Comparison of ENCODE assay signal across 23 cellular contexts in genomic region chr2:17799301-17800126, GRCh38. TPM values are rescaled to one million over a fixed set of nuclear protein-coding genes. Genes with fewer than 3 reads are reported as not detected.
A peak's percentile ranks its signal among the peaks of the same experiment; 100 is the strongest.
DNase-seq lines count a peak whose midpoint lies in the region; ATAC-seq, FAIRE-seq and TF ChIP-seq lines count a peak whose summit lies in the region.
"Had no signal": no experiment of that assay in that cellular context is flagged by ENCODE, and none has a peak within 500 bp of the region (broad histone marks: within the 10 kb centered on the region; RNA-seq: fewer than 3 reads in every experiment).

No MANE protein-coding gene starts in this region.

- H3K9ac ChIP-seq in BLaER1 (no peak overlapping the region; the same call in 1 of the 2 replicates), GM12878 (ENCODE audit: control insufficient read depth, insufficient read depth, low read length) (no peak overlapping the region)

- H3K79me2 ChIP-seq in GM12878 (ENCODE audit: control insufficient read depth, insufficient read depth, low read length): no peaks in the 10 kb centered on the region

- 41% methylated on average over 7 of the region's 7 CpGs for WGBS in GM12878 (ENCODE audit: insufficient coverage, insufficient replicate concordance, low lambda C conversion rate, missing lambda C conversion rate)

- H3K27me3 ChIP-seq in BLaER1 (no peaks in the 10 kb centered on the region), GM12878 (replicated peaks in 1 of 2; ENCODE audit: control insufficient read depth in 2 of 2, insufficient read depth in 2 of 2, low read length in 1 of 2) (no peaks in the 10 kb centered on the region), layer of hippocampus (ENCODE audit: control insufficient read depth, insufficient read depth, low read length) (no peaks in the 10 kb centered on the region)
- H3K27me3 ChIP-seq: colonic mucosa, Peyer's patch had no signal

- CTCF ChIA-PET in GM12878 (lab: Yijun Ruan, JAX): interaction anchor here (1.1 to 7.8 kb wide), 12 partner anchors 8 to 48 kb away, joined by 4 to 77 read pairs (median 6); partner anchors contain the start of gene MSGN1

- RAD21 ChIA-PET in GM12878 (lab: Charles Lee; ENCODE audit: unreplicated experiment): interaction anchor here (0.7 to 9.9 kb wide), 15 partner anchors 9 to 52 kb away, joined by 3 to 96 read pairs (median 3); partner anchors contain the start of genes GEN1 and MSGN1

- peaks cover 4% of the 10 kb centered on the region for H3K27me3 Mint-ChIP-seq in progenitor cell of endocrine pancreas

- TF ChIP-seq EP300 in GM12878 (IDR thresholded peaks at IDR 0.05; ENCODE audit: borderline replicate concordance in 1 of 2, control insufficient read depth in 1 of 2, low read depth in 2 of 2, low read length in 2 of 2): no peak

- no peak for TF ChIP-seq RAD21 in GM12878 (IDR thresholded peaks at IDR 0.05; ENCODE audit: insufficient read depth, low read depth, low read length)

- H3K36me3 Mint-ChIP-seq in progenitor cell of endocrine pancreas (ENCODE audit: insufficient read depth): no peaks in the 10 kb centered on the region
- H3K36me3 Mint-ChIP-seq: activated naive CD8-positive, alpha-beta T cell; CD4-positive, CD25-positive, alpha-beta regulatory T cell had no signal

- no peaks in the 10 kb centered on the region for H3K9me3 Mint-ChIP-seq in progenitor cell of endocrine pancreas (ENCODE audit: low read depth)
- H3K9me3 Mint-ChIP-seq: CD4-positive, CD25-positive, alpha-beta regulatory T cell had no signal

- ATAC-seq in GM12878: peak; percentile 52
- ATAC-seq in HG03354 (IDR thresholded peaks at IDR 0.05; ENCODE audit: poor library complexity, severe bottlenecking, unreplicated experiment): no peak
- ATAC-seq in HG02610 (IDR thresholded peaks at IDR 0.05; ENCODE audit: unreplicated experiment): no peak

- no peaks in the 10 kb centered on the region for H3K4me1 Mint-ChIP-seq in progenitor cell of endocrine pancreas (ENCODE audit: low read depth)

- H3K9me3 ChIP-seq in BLaER1 (no peaks in the 10 kb centered on the region; the same call in 1 of the 2 replicates), GM12878 (replicated peaks; ENCODE audit: control insufficient read depth, insufficient read depth, low read length) (no peaks in the 10 kb centered on the region)
- H3K9me3 ChIP-seq: colonic mucosa, Peyer's patch had no signal

- intact Hi-C loops in GM12878 (cut with micrococcal nuclease; ENCODE audit: unreplicated experiment): no loop called here

- H3K27ac Mint-ChIP-seq in progenitor cell of endocrine pancreas: peak overlapping the region; percentile 8
- H3K27ac Mint-ChIP-seq: activated naive CD8-positive, alpha-beta T cell; CD4-positive, CD25-positive, alpha-beta regulatory T cell had no signal

- POLR2A ChIA-PET in GM12878 (lab: Charles Lee): interaction anchor here (0.6 to 9.6 kb wide), 9 partner anchors 15 to 279 kb away, joined by 3 to 108 read pairs (median 4); partner anchors contain the start of genes GEN1, MSGN1 and SMC6

- DNase-seq in GM12878 (ENCODE audit: low read depth, low spot score): no peak
- DNase-seq in progenitor cell of endocrine pancreas (ENCODE audit: low spot score, unreplicated experiment): no peak
- no peak for DNase-seq in activated effector memory CD4-positive, alpha-beta T cell treated with Interleukin-2 at 50 U/mL for 16 hours
- no peak for DNase-seq in NCI-H187 (lab: John Stamatoyannopoulos, UW)
- DNase-seq: ACHN; colonic mucosa; mesendoderm; Peyer's patch; stimulated activated CD4-positive, alpha-beta T cell treated with anti-CD3 and anti-CD28 coated beads, Interleukin-2, amount 100 ng/mL, for 48 hours had no signal

- H3K4me3 Mint-ChIP-seq in progenitor cell of endocrine pancreas (ENCODE audit: low read depth): no peak overlapping the region
- H3K4me3 Mint-ChIP-seq: activated naive CD8-positive, alpha-beta T cell; CD4-positive, CD25-positive, alpha-beta regulatory T cell had no signal

- H3K4me3 ChIP-seq in BLaER1 (no peak overlapping the region), GM12878 (no peak overlapping the region)
- H3K4me3 ChIP-seq: colonic mucosa, Peyer's patch, SK-N-MC had no signal

- H3K4me2 ChIP-seq in BLaER1 (peak overlapping the region; percentile 60), GM12878 (ENCODE audit: control insufficient read depth, insufficient read depth) (peak overlapping the region; percentile 41)

- SMC1A ChIA-PET in GM12878 (lab: Charles Lee; ENCODE audit: uncharacterized antibody, unreplicated experiment): interaction anchor here (0.7 to 12.9 kb wide), 12 partner anchors 15 to 90 kb away, joined by 3 to 288 read pairs (median 6); partner anchors contain the start of genes GEN1, MSGN1 and SMC6

- TF ChIP-seq POLR2A in GM12878 (IDR thresholded peaks at IDR 0.05; ENCODE audit: low read depth, low read length): no peak

- in situ Hi-C loops in GM12878 (cut with MboI): no loop called here

- no peak for FAIRE-seq in GM12878 (lab: Jason Lieb, UNC)
- FAIRE-seq: endometrium, GM12892, keratinocyte had no signal

- TF ChIP-seq CTCF in GM12878 (IDR thresholded peaks at IDR 0.05 in 2 of 3, conservative IDR thresholded peaks at IDR 0.05 in 1 of 3; ENCODE audit: control insufficient read depth in 2 of 3, extremely low read depth in 1 of 3, insufficient read depth in 1 of 3, low read depth in 3 of 3, low read length in 3 of 3) (no peak), progenitor cell of endocrine pancreas (IDR thresholded peaks at IDR 0.05; ENCODE audit: unreplicated experiment) (no peak)

- no peaks in the 10 kb centered on the region for H4K20me1 ChIP-seq in BLaER1
- H4K20me1 ChIP-seq in GM12878 (ENCODE audit: control insufficient read depth, insufficient read depth): no peaks in the 10 kb centered on the region

- H3K36me3 ChIP-seq in BLaER1 (no peaks in the 10 kb centered on the region), GM12878 (ENCODE audit: control insufficient read depth in 2 of 2, insufficient read depth in 2 of 2, low read length in 1 of 2) (no peaks in the 10 kb centered on the region)
- H3K36me3 ChIP-seq: colonic mucosa, Peyer's patch had no signal

- peak overlapping the region; percentile 48 for H3K27ac ChIP-seq in BLaER1
- H3K27ac ChIP-seq in GM12878 (ENCODE audit: control insufficient read depth, insufficient read depth): no peak overlapping the region
- H3K27ac ChIP-seq in layer of hippocampus (ENCODE audit: low read depth, low read length): peak overlapping the region; percentile 16
- H3K27ac ChIP-seq: colonic mucosa, Peyer's patch, SK-N-MC had no signal

- BruUV-seq in GM12878 (replicated peaks; lab: Mats Ljungman, UMichigan): no TSS peak

- H3K4me1 ChIP-seq in BLaER1 (peaks cover 83% of the 10 kb centered on the region), GM12878 (ENCODE audit: control insufficient read depth, insufficient read depth, low read length) (peaks cover 9% of the 10 kb centered on the region)
- H3K4me1 ChIP-seq: colonic mucosa had no signal

- peak overlapping the region; percentile 6 for H2AFZ ChIP-seq in GM12878 (ENCODE audit: control insufficient read depth, low read depth, low read length)

RNA-seq across cellular contexts. Expression of gene MSGN1, which starts 16.7 kb away (rescaled TPM):
- total RNA-seq in GM12878 (2013; cell fraction: nucleolus; rRNA removed): not detected in 2 replicates
- total RNA-seq in GM12878 (2014; rRNA removed) (not detected in 2 replicates), GM12878 (2014; rRNA removed; fragmentation: Illumina TruSeq; extraction: Trizol) (0.27 and 0.32 TPM in 2 replicates), GM12878 (2021) (not detected in 2 replicates), progenitor cell of endocrine pancreas (not detected in 2 replicates)
- not detected for polyA plus RNA-seq in GM12878 (2011; ENCODE audit: low read depth)
- polyA plus RNA-seq in GM12878 (2011; rRNA removed) (not detected in 2 replicates), GM12878 (2014; fragmentation: Illumina TruSeq; extraction: Trizol) (not detected in 2 replicates), GM12878 (2014; fragmentation: Nextera tagmentation; extraction: Ambion mirVana) (not detected), GM12878 (2014; rRNA removed) (not detected in 2 replicates), GM12878 (2016; fragmentation: Nextera tagmentation; extraction: Ambion mirVana) (not detected)
- 0.30 TPM in 1 of 2 replicates, not detected in the other for polyA plus RNA-seq in GM12878 (2011; cell fraction: cytosol; rRNA removed)
- 0.31 and 0.48 TPM in 2 replicates for polyA plus RNA-seq in GM12878 (2011; cell fraction: nucleus; rRNA removed)
- not detected in 2 replicates for polyA plus RNA-seq in GM12878 (2012)
- polyA minus RNA-seq in GM12878 (2011; rRNA and poly(A)+ RNA removed): 0.46 TPM in 1 of 2 replicates, not detected in the other
- polyA minus RNA-seq in GM12878 (2011; cell fraction: cytosol; rRNA and poly(A)+ RNA removed): not detected in 2 replicates
- polyA minus RNA-seq in GM12878 (2011; cell fraction: nucleus; rRNA and poly(A)+ RNA removed): 1.1 TPM in 1 of 2 replicates, not detected in the other
- total RNA-seq: CD4-positive, CD25-positive, alpha-beta regulatory T cell; colonic mucosa; M059J; omental fat pad; Peyer's patch; skeletal muscle tissue; subcutaneous adipose tissue had no signal
- polyA plus RNA-seq: CD4-positive, CD25-positive, alpha-beta regulatory T cell had no signal

RNA-seq across cellular contexts. Expression of gene GEN1, which starts 45.6 kb away (rescaled TPM):
- 142 and 149 TPM in 2 replicates for total RNA-seq in GM12878 (2013; cell fraction: nucleolus; rRNA removed)
- total RNA-seq in GM12878 (2014; rRNA removed): 41.3 and 45.7 TPM in 2 replicates
- 49.6 and 49.9 TPM in 2 replicates for total RNA-seq in GM12878 (2014; rRNA removed; fragmentation: Illumina TruSeq; extraction: Trizol)
- total RNA-seq in GM12878 (2021): 39.4 and 39.5 TPM in 2 replicates
- 7.7 TPM for polyA plus RNA-seq in GM12878 (2011; ENCODE audit: low read depth)
- polyA plus RNA-seq in GM12878 (2011; rRNA removed): 46.3 and 89.4 TPM in 2 replicates
- polyA plus RNA-seq in GM12878 (2011; cell fraction: cytosol; rRNA removed): 16.7 TPM in 2 replicates
- polyA plus RNA-seq in GM12878 (2011; cell fraction: nucleus; rRNA removed): 94.3 and 114 TPM in 2 replicates
- polyA plus RNA-seq in GM12878 (2012): 12.0 and 12.4 TPM in 2 replicates
- polyA plus RNA-seq in GM12878 (2014; fragmentation: Illumina TruSeq; extraction: Trizol): 45.3 and 60.1 TPM in 2 replicates
- polyA plus RNA-seq in GM12878 (2014; fragmentation: Nextera tagmentation; extraction: Ambion mirVana): 1 to 10 TPM; 6.0 to 9.4 TPM
- polyA plus RNA-seq in GM12878 (2014; rRNA removed): 27.2 and 31.5 TPM in 2 replicates
- 10 to 100 TPM; 27.9 to 32.5 TPM for polyA plus RNA-seq in GM12878 (2016; fragmentation: Nextera tagmentation; extraction: Ambion mirVana)
- polyA minus RNA-seq in GM12878 (2011; rRNA and poly(A)+ RNA removed): 51.1 and 72.2 TPM in 2 replicates
- 15.4 and 24.5 TPM in 2 replicates for polyA minus RNA-seq in GM12878 (2011; cell fraction: cytosol; rRNA and poly(A)+ RNA removed)
- 114 and 186 TPM in 2 replicates for polyA minus RNA-seq in GM12878 (2011; cell fraction: nucleus; rRNA and poly(A)+ RNA removed)
- total RNA-seq in progenitor cell of endocrine pancreas: 21.7 and 22.6 TPM in 2 replicates

RNA-seq across cellular contexts. Expression of gene SMC6, which starts 45.9 kb away (rescaled TPM):
- total RNA-seq in GM12878 (2013; cell fraction: nucleolus; rRNA removed): 156 and 158 TPM in 2 replicates
- total RNA-seq in GM12878 (2014; rRNA removed) (36.1 and 48.3 TPM in 2 replicates), GM12878 (2014; rRNA removed; fragmentation: Illumina TruSeq; extraction: Trizol) (63.8 and 64.4 TPM in 2 replicates), GM12878 (2021) (40.3 and 41.5 TPM in 2 replicates), progenitor cell of endocrine pancreas (26.0 and 26.8 TPM in 2 replicates)
- polyA plus RNA-seq in GM12878 (2011; ENCODE audit: low read depth): 7.1 TPM
- polyA plus RNA-seq in GM12878 (2011; rRNA removed) (32.5 and 54.9 TPM in 2 replicates), GM12878 (2014; fragmentation: Illumina TruSeq; extraction: Trizol) (49.3 and 64.3 TPM in 2 replicates), GM12878 (2014; fragmentation: Nextera tagmentation; extraction: Ambion mirVana) (10 to 100 TPM; 12.8 to 18.9 TPM), GM12878 (2014; rRNA removed) (26.2 and 32.0 TPM in 2 replicates), GM12878 (2016; fragmentation: Nextera tagmentation; extraction: Ambion mirVana) (10 to 100 TPM; 45.5 to 55.3 TPM)
- 7.9 and 8.3 TPM in 2 replicates for polyA plus RNA-seq in GM12878 (2011; cell fraction: cytosol; rRNA removed)
- polyA plus RNA-seq in GM12878 (2011; cell fraction: nucleus; rRNA removed): 31.6 and 34.1 TPM in 2 replicates
- 11.0 and 16.3 TPM in 2 replicates for polyA plus RNA-seq in GM12878 (2012)
- polyA minus RNA-seq in GM12878 (2011; rRNA and poly(A)+ RNA removed): 24.8 and 35.4 TPM in 2 replicates
- 7.2 and 12.1 TPM in 2 replicates for polyA minus RNA-seq in GM12878 (2011; cell fraction: cytosol; rRNA and poly(A)+ RNA removed)
- polyA minus RNA-seq in GM12878 (2011; cell fraction: nucleus; rRNA and poly(A)+ RNA removed): 28.9 and 43.6 TPM in 2 replicates
